In the genomic region with DNA sequence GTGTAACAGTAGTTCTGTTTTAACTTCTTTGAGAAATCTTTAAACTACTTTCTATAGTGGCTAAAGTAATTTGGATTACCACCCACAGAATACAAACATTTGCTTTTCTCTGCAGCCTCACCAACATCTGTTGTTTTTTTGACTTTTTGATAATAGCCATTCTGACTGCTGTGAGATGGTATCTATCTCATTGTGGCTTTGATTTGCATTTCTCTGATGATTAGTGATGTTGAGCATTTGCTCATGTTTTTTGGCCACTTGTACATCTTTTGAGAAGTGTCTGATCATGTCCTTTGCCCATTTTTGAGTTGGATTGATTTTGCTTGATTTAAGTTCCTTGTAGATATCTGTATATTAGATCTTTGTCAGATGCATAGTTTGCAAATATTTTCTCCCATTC, we compare ENCODE assay signal across 8 cellular contexts.
"Had no signal": no experiment of that assay in that cellular context is flagged by ENCODE, and none has a peak within 500 bp of the region (broad histone marks: within the 10 kb centered on the region; RNA-seq: fewer than 3 reads in every experiment).

No MANE protein-coding gene starts in this region.

- H3K9ac ChIP-seq: GM23248 had no signal

- ATAC-seq: HCT116, K562 had no signal

- H3K9me3 ChIP-seq: HAP-1 had no signal

- H3K4me3 Mint-ChIP-seq: HFFc6 had no signal

- H3K4me3 ChIP-seq: GM23248, HAP-1, K562 had no signal

- DNase-seq: GM23248, GOT3, H7, HFFc6, IMR-90 had no signal

- H3K27ac ChIP-seq: GM23248 had no signal

- H3K36me3 ChIP-seq: HAP-1 had no signal

- H3K4me1 ChIP-seq: HAP-1 had no signal

- H3K27ac Mint-ChIP-seq: HFFc6 had no signal
